ENCODE assay signal across 32 cellular contexts in genomic region chr12:47388712-47389111, GRCh38.
DNase-seq lines count a peak whose midpoint lies in the region; ATAC-seq and TF ChIP-seq lines count a peak whose summit lies in the region.
"Had no signal": no experiment of that assay in that cellular context is flagged by ENCODE, and none has a peak within 500 bp of the region (broad histone marks: within the 10 kb centered on the region; RNA-seq: fewer than 3 reads in every experiment).

No MANE protein-coding gene starts in this region.

- no peak for DNase-seq in activated naive CD4-positive, alpha-beta T cell treated with anti-CD3 and anti-CD28 coated beads for 36 hours
- DNase-seq in activated naive CD4-positive, alpha-beta T cell treated with Interleukin-2 at 50 U/mL for 16 hours, result no peak
- peak; percentile 52 for DNase-seq in H9
- DNase-seq in activated naive CD8-positive, alpha-beta T cell treated with anti-CD3 and anti-CD28 coated beads, Interleukin-2, amount 50 U/mL, for 24 hours, result no peak
- DNase-seq in natural killer cell treated with Interleukin-12 subunit alpha and Interleukin-12 subunit beta and Interleukin-15 and Interleukin-18, amount 100 ng/mL, for 72 hours (ENCODE audit: low spot score), result no peak
- no peak for DNase-seq in kidney tubule cell (ENCODE audit: low spot score)
- DNase-seq: activated CD4-positive, alpha-beta T cell treated with anti-CD3 and anti-CD28 coated beads, Interleukin-2, amount 10 ng/mL, durations not matched to agents 7 days and 5 days; activated CD8-positive, alpha-beta memory T cell treated with anti-CD3 and anti-CD28 coated beads, Interleukin-2, amount 50 U/mL, for 4 hours; activated gamma-delta T cell; C1 segment of cervical spinal cord; Calu3; cortex of kidney; EL; foreskin fibroblast; heart right ventricle; KBM-7; left lung; mesenchymal stem cell; NCI-H1417; NCI-H2029 treated with DMSO at 0.1 percent for 48 hours; NCI-H748 treated with DMSO at 0.1 percent for 48 hours; right lobe of liver; stimulated activated CD4-positive, alpha-beta T cell treated with anti-CD3 and anti-CD28 coated beads, Interleukin-2, amount 100 ng/mL, for 48 hours; T-helper 17 cell had no signal

- no peaks in the 10 kb centered on the region for H4K20me1 ChIP-seq in H9 (ENCODE audit: control insufficient read depth, insufficient read depth, insufficient read length)

- H3K79me1 ChIP-seq in H9 (ENCODE audit: insufficient read depth, low read depth, low read length, poor library complexity, severe bottlenecking), result no peaks in the 10 kb centered on the region

- H3K27ac Mint-ChIP-seq in activated naive CD4-positive, alpha-beta T cell treated with anti-CD3 and anti-CD28 coated beads for 36 hours, result peak overlapping the region; percentile 100
- no peak overlapping the region for H3K27ac Mint-ChIP-seq in H9
- H3K27ac Mint-ChIP-seq in activated naive CD8-positive, alpha-beta T cell treated with anti-CD3 and anti-CD28 coated beads, Interleukin-2, amount 50 U/mL, for 24 hours, result peak overlapping the region; percentile 100
- peak overlapping the region; percentile 98 for H3K27ac Mint-ChIP-seq in natural killer cell treated with Interleukin-12 subunit alpha and Interleukin-12 subunit beta and Interleukin-15 and Interleukin-18, amount 100 ng/mL, for 72 hours
- H3K27ac Mint-ChIP-seq: activated CD4-positive, alpha-beta T cell treated with anti-CD3 and anti-CD28 coated beads, Interleukin-2, amount 10 ng/mL, durations not matched to agents 7 days and 5 days; progenitor cell of endocrine pancreas had no signal

- no peak overlapping the region for H3K9ac ChIP-seq in H9 (ENCODE audit: extremely low read depth, insufficient read length, low read length)

- H3K27me3 ChIP-seq in H9 (ENCODE audit: insufficient read depth, low read length), result no peaks in the 10 kb centered on the region
- H3K27me3 ChIP-seq: ascending aorta, left lung, right lobe of liver had no signal

- no peak overlapping the region for H2BK120ac ChIP-seq in H9 (ENCODE audit: low read depth, low read length, poor library complexity, severe bottlenecking)

- H3K36me3 Mint-ChIP-seq in activated naive CD4-positive, alpha-beta T cell treated with anti-CD3 and anti-CD28 coated beads for 36 hours (ENCODE audit: low read depth), result peaks cover 17% of the 10 kb centered on the region
- no peaks in the 10 kb centered on the region for H3K36me3 Mint-ChIP-seq in H9 (ENCODE audit: insufficient read depth in 1 of 3, low read depth in 3 of 3)
- peaks cover 48% of the 10 kb centered on the region for H3K36me3 Mint-ChIP-seq in activated naive CD8-positive, alpha-beta T cell treated with anti-CD3 and anti-CD28 coated beads, Interleukin-2, amount 50 U/mL, for 24 hours (ENCODE audit: low read depth)
- H3K36me3 Mint-ChIP-seq in natural killer cell treated with Interleukin-12 subunit alpha and Interleukin-12 subunit beta and Interleukin-15 and Interleukin-18, amount 100 ng/mL, for 72 hours, result peaks cover 4% of the 10 kb centered on the region

- no peak overlapping the region for H3K18ac ChIP-seq in H9 (ENCODE audit: insufficient read length, low read depth, low read length)

- no peak overlapping the region for H3K27ac ChIP-seq in H9 (ENCODE audit: insufficient read length, low read depth, low read length)
- H3K27ac ChIP-seq: ascending aorta, heart right ventricle, left lung, neutrophil, right lobe of liver, RWPE1 had no signal

- WGBS in H9 (ENCODE audit: extremely low coverage, insufficient read length, low lambda C conversion rate), result no CpG with 5 or more reads among the region's 7 CpGs

- no peak overlapping the region for H4K91ac ChIP-seq in H9 (ENCODE audit: insufficient read length, low read depth, low read length)

- H3K23ac ChIP-seq in H9 (ENCODE audit: insufficient read length, low read depth, low read length), result no peak overlapping the region

- no peaks in the 10 kb centered on the region for H3K9me3 ChIP-seq in H9 (ENCODE audit: control insufficient read depth, low read depth, low read length)
- H3K9me3 ChIP-seq: ascending aorta, heart right ventricle, left lung, neutrophil, right lobe of liver had no signal

- no peaks in the 10 kb centered on the region for H3K27me3 Mint-ChIP-seq in activated naive CD4-positive, alpha-beta T cell treated with anti-CD3 and anti-CD28 coated beads for 36 hours (ENCODE audit: low read depth)
- no peaks in the 10 kb centered on the region for H3K27me3 Mint-ChIP-seq in H9 (ENCODE audit: low read depth)
- H3K27me3 Mint-ChIP-seq in activated naive CD8-positive, alpha-beta T cell treated with anti-CD3 and anti-CD28 coated beads, Interleukin-2, amount 50 U/mL, for 24 hours, result peaks cover 2% of the 10 kb centered on the region
- no peaks in the 10 kb centered on the region for H3K27me3 Mint-ChIP-seq in natural killer cell treated with Interleukin-12 subunit alpha and Interleukin-12 subunit beta and Interleukin-15 and Interleukin-18, amount 100 ng/mL, for 72 hours
- H3K27me3 Mint-ChIP-seq: activated CD4-positive, alpha-beta T cell treated with anti-CD3 and anti-CD28 coated beads, Interleukin-2, amount 10 ng/mL, durations not matched to agents 7 days and 5 days; progenitor cell of endocrine pancreas; T-helper 17 cell had no signal

- H3K4me3 Mint-ChIP-seq in activated naive CD4-positive, alpha-beta T cell treated with anti-CD3 and anti-CD28 coated beads for 36 hours, result no peak overlapping the region
- no peak overlapping the region for H3K4me3 Mint-ChIP-seq in H9
- no peak overlapping the region for H3K4me3 Mint-ChIP-seq in activated naive CD8-positive, alpha-beta T cell treated with anti-CD3 and anti-CD28 coated beads, Interleukin-2, amount 50 U/mL, for 24 hours
- peak overlapping the region; percentile 13 for H3K4me3 Mint-ChIP-seq in natural killer cell treated with Interleukin-12 subunit alpha and Interleukin-12 subunit beta and Interleukin-15 and Interleukin-18, amount 100 ng/mL, for 72 hours
- H3K4me3 Mint-ChIP-seq: activated CD4-positive, alpha-beta T cell treated with anti-CD3 and anti-CD28 coated beads, Interleukin-2, amount 10 ng/mL, durations not matched to agents 7 days and 5 days; T-helper 17 cell had no signal

- intact Hi-C loops in activated naive CD4-positive, alpha-beta T cell treated with anti-CD3 and anti-CD28 coated beads for 36 hours (cut with micrococcal nuclease), result no loop called here

- no peak overlapping the region for H2BK12ac ChIP-seq in H9 (ENCODE audit: insufficient read length, low read depth, low read length)

- no peaks in the 10 kb centered on the region for H3K79me2 ChIP-seq in H9 (ENCODE audit: insufficient read depth, low read length)

- H2AFZ ChIP-seq in H9 (ENCODE audit: low read length), result no peak overlapping the region

- no peak for ATAC-seq in activated naive CD8-positive, alpha-beta T cell treated with anti-CD3 and anti-CD28 coated beads, Interleukin-2, amount 50 U/mL, for 24 hours
- no peak for ATAC-seq in natural killer cell treated with Interleukin-12 subunit alpha and Interleukin-12 subunit beta and Interleukin-15 and Interleukin-18, amount 100 ng/mL, for 72 hours
- no peak for ATAC-seq in GM21825 (IDR thresholded peaks at IDR 0.05; ENCODE audit: unreplicated experiment)
- ATAC-seq in HG02642 (IDR thresholded peaks at IDR 0.05; ENCODE audit: poor library complexity, unreplicated experiment), result no peak
- ATAC-seq: esophagus mucosa, GM12878, heart right ventricle, left lung, right lobe of liver, T-helper 17 cell had no signal

- H2BK15ac ChIP-seq in H9 (ENCODE audit: low read depth, low read length), result no peak overlapping the region

- H3K4ac ChIP-seq in H9 (ENCODE audit: low read depth, low read length), result no peak overlapping the region

- no peak overlapping the region for H3K56ac ChIP-seq in H9 (ENCODE audit: insufficient read length, low read depth, low read length)

- H2BK5ac ChIP-seq in H9 (ENCODE audit: insufficient read length, low read length), result no peak overlapping the region

- peaks cover 6% of the 10 kb centered on the region for H3K4me1 ChIP-seq in H9 (ENCODE audit: insufficient read depth, low read length)
- H3K4me1 ChIP-seq: right lobe of liver had no signal

- no peak overlapping the region for H3T11ph ChIP-seq in H9 (ENCODE audit: low read length)

- no peak overlapping the region for H2AK5ac ChIP-seq in H9 (ENCODE audit: insufficient read length, low read length)

- no peak overlapping the region for H3K4me2 ChIP-seq in H9 (ENCODE audit: insufficient read depth, insufficient read length, low read length)

- H4K8ac ChIP-seq in H9 (replicated peaks; ENCODE audit: insufficient read length, low read depth, low read length), result no peak overlapping the region

- TF ChIP-seq CTCF in H9 (conservative IDR thresholded peaks at IDR 0.05), result 0 out of 3 replicates have a peak, but pooled peaks have one; percentile 10

- H3K14ac ChIP-seq in H9 (ENCODE audit: insufficient read depth, low read length), result no peak overlapping the region

- CTCF ChIA-PET in activated naive CD4-positive, alpha-beta T cell treated with anti-CD3 and anti-CD28 coated beads for 36 hours (lab: Charles Lee), result interaction anchor here (0.6 to 2.0 kb wide), 4 partner anchors 9 to 173 kb away, joined by 3 to 9 read pairs (median 3); no protein-coding TSS in a partner anchor

- peaks cover 88% of the 10 kb centered on the region for H3K4me1 Mint-ChIP-seq in activated naive CD4-positive, alpha-beta T cell treated with anti-CD3 and anti-CD28 coated beads for 36 hours (ENCODE audit: low read depth)
- peaks cover 31 to 32% of the 10 kb centered on the region in 2 experiments for H3K4me1 Mint-ChIP-seq in H9
- H3K4me1 Mint-ChIP-seq in activated naive CD8-positive, alpha-beta T cell treated with anti-CD3 and anti-CD28 coated beads, Interleukin-2, amount 50 U/mL, for 24 hours, result peaks cover 93% of the 10 kb centered on the region
- peaks cover 62 to 66% of the 10 kb centered on the region in 2 donors for H3K4me1 Mint-ChIP-seq in natural killer cell treated with Interleukin-12 subunit alpha and Interleukin-12 subunit beta and Interleukin-15 and Interleukin-18, amount 100 ng/mL, for 72 hours (ENCODE audit: low read depth in 2 of 2)

- H3K9me3 Mint-ChIP-seq in activated naive CD4-positive, alpha-beta T cell treated with anti-CD3 and anti-CD28 coated beads for 36 hours, result no peaks in the 10 kb centered on the region
- no peaks in the 10 kb centered on the region for H3K9me3 Mint-ChIP-seq in H9
- H3K9me3 Mint-ChIP-seq in activated naive CD8-positive, alpha-beta T cell treated with anti-CD3 and anti-CD28 coated beads, Interleukin-2, amount 50 U/mL, for 24 hours, result peaks cover 16% of the 10 kb centered on the region
- peaks cover 5% of the 10 kb centered on the region for H3K9me3 Mint-ChIP-seq in natural killer cell treated with Interleukin-12 subunit alpha and Interleukin-12 subunit beta and Interleukin-15 and Interleukin-18, amount 100 ng/mL, for 72 hours

- H2BK20ac ChIP-seq in H9 (ENCODE audit: low read depth, low read length, poor library complexity, severe bottlenecking), result no peak overlapping the region

- H3K23me2 ChIP-seq in H9 (ENCODE audit: insufficient read length, low read depth, low read length, poor library complexity, severe bottlenecking), result no peaks in the 10 kb centered on the region

- no peak overlapping the region for H4K5ac ChIP-seq in H9 (ENCODE audit: insufficient read length, low read depth, low read length)

Comparison
In these comparisons a context has a peak if more than half of its experiments do, and no peak if none do; other contexts are left out.
1. H3K27ac Mint-ChIP-seq: peak in activated naive CD4-positive, alpha-beta T cell treated with anti-CD3 and anti-CD28 coated beads for 36 hours (single experiment), activated naive CD8-positive, alpha-beta T cell treated with anti-CD3 and anti-CD28 coated beads, Interleukin-2, amount 50 U/mL, for 24 hours (single experiment) and natural killer cell treated with Interleukin-12 subunit alpha and Interleukin-12 subunit beta and Interleukin-15 and Interleukin-18, amount 100 ng/mL, for 72 hours (2 of 2); none in H9 (0 of 3).